ENCODE assay signal across 1 cellular context in the genomic region with DNA sequence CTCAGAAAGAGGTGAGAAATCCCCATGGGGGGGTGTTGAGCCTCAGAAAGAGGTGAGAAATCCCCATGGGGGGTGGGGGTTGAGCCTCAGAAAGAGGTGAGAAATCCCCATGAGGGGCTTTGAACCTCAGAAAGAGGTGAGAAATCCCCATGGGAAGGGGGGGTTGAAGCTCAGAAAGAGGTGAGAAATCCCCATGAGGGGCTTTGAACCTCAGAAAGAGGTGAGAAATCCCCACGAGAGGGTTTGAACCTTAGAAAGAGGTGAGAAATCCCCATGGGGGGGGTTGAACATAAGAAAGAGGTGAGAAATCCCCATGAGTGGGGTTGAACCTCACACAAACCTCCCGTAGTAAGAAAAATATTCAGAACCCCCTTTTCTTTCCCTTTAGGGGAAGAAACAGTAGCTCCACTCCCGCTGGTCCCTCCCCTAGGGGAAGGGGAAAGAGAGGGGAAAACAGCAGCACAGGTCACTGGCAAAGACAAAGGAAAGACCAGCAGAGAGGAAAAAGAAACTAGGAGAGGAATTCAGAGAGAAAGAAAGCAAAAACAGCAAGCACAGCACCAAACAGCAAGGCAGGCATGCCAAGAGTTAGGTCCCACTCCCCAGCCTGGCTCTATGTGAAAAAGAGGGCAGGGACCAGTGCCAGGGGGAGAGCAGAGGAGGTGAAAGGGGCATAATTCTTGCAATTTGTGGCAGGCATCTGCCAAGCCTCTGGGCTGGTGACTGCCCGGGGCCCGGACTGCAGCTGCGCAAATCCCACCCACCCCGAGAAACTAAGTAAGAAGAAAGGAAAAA.
TF ChIP-seq lines count a peak whose summit lies in the region.

No MANE protein-coding gene starts in this region.

TF ChIP-seq in GM12878, 131 proteins besides CTCF, POLR2A, EP300 and RAD21:
- TF ChIP-seq MEF2B (IDR thresholded peaks at IDR 0.05; ENCODE audit: partially characterized antibody, poor library complexity, severe bottlenecking) (peak; percentile 92), SMAD1 (IDR thresholded peaks at IDR 0.05; ENCODE audit: low read depth, partially characterized antibody) (no peak), SKIL (IDR thresholded peaks at IDR 0.05; ENCODE audit: low read depth, poor library complexity, severe bottlenecking) (peak; percentile 20), ATF2 (IDR thresholded peaks at IDR 0.05; ENCODE audit: low read length) (0 out of 2 replicates have a peak, but pooled peaks have one; percentile 22), ATF7 (IDR thresholded peaks at IDR 0.05; ENCODE audit: low read depth) (no peak), IKZF2 (IDR thresholded peaks at IDR 0.05) (0 out of 4 replicates have a peak, but pooled peaks of 1 of the 2 experiments have one; percentile 35), CREB1 (IDR thresholded peaks at IDR 0.05; ENCODE audit: low read depth) (no peak), NR2C1 (IDR thresholded peaks at IDR 0.05) (no peak)
TF ChIP-seq in GM12878: peak in this region for 4.
